In genomic region chr9:132994410-132995120, GRCh38 we compare ENCODE assay signal across 9 cellular contexts. TPM values are rescaled to one million over a fixed set of nuclear protein-coding genes. Genes with fewer than 3 reads are reported as not detected.
DNase-seq lines count a peak whose midpoint lies in the region; ATAC-seq and TF ChIP-seq lines count a peak whose summit lies in the region.
"Had no signal": no experiment of that assay in that cellular context is flagged by ENCODE, and none has a peak within 500 bp of the region (broad histone marks: within the 10 kb centered on the region; RNA-seq: fewer than 3 reads in every experiment).

No MANE protein-coding gene starts in this region.

- BruUV-seq in MCF 10A (replicated peaks; lab: Mats Ljungman, UMichigan) = no TSS peak

- no peaks in the 10 kb centered on the region for H3K9me3 ChIP-seq in neural progenitor cell (ENCODE audit: low read depth)

- H3K4me3 ChIP-seq in neural progenitor cell = no peak overlapping the region

- peaks cover 6% of the 10 kb centered on the region for H3K4me1 Mint-ChIP-seq in MCF 10A (ENCODE audit: insufficient read depth, unreplicated experiment)
- H3K4me1 Mint-ChIP-seq in neural progenitor cell = peaks cover 10% of the 10 kb centered on the region

- H3K79me2 ChIP-seq in neural progenitor cell (ENCODE audit: low read depth) = no peaks in the 10 kb centered on the region

- H3K27me3 Mint-ChIP-seq in MCF 10A (ENCODE audit: insufficient read depth, unreplicated experiment) (peaks cover 21% of the 10 kb centered on the region), neural progenitor cell (ENCODE audit: insufficient read depth, low read depth) (peaks cover 15% of the 10 kb centered on the region)

- H3K9me3 Mint-ChIP-seq in MCF 10A (ENCODE audit: unreplicated experiment) (no peaks in the 10 kb centered on the region), neural progenitor cell (peaks cover 2% of the 10 kb centered on the region)
- H3K9me3 Mint-ChIP-seq: T-cell had no signal

- ATAC-seq in GM18498 (IDR thresholded peaks at IDR 0.05; ENCODE audit: unreplicated experiment) (peak; percentile 56), GM19395 (IDR thresholded peaks at IDR 0.05; ENCODE audit: unreplicated experiment) (no peak), left lobe of liver (no peak)

- peak overlapping the region; percentile 30 for H2AFZ ChIP-seq in neural progenitor cell (replicated peaks)

- CTCF ChIA-PET in MCF 10A (lab: Yijun Ruan, JAX) = interaction anchor here (0.6 to 2.8 kb wide), 5 partner anchors 22 to 732 kb away, joined by 3 to 10 read pairs (median 3); no protein-coding TSS in a partner anchor

- H3K36me3 Mint-ChIP-seq in MCF 10A (ENCODE audit: insufficient read depth, unreplicated experiment) (no peaks in the 10 kb centered on the region), neural progenitor cell (no peaks in the 10 kb centered on the region)
- H3K36me3 Mint-ChIP-seq: T-cell had no signal

- H3K27ac Mint-ChIP-seq in MCF 10A (ENCODE audit: low read depth, unreplicated experiment) (peak overlapping the region; percentile 1), neural progenitor cell (no peak overlapping the region)
- H3K27ac Mint-ChIP-seq: T-cell had no signal

- intact Hi-C loops in MCF 10A (cut with micrococcal nuclease) = no loop called here

- no peaks in the 10 kb centered on the region for H3F3A ChIP-seq in neural progenitor cell (ENCODE audit: low read depth)

- no peaks in the 10 kb centered on the region for H4K20me1 ChIP-seq in neural progenitor cell (ENCODE audit: low read depth)

- POLR2A ChIA-PET in MCF 10A (lab: Yijun Ruan, JAX) = interaction anchor here (1.1 to 1.2 kb wide), 2 partner anchors 13 to 35 kb away, joined by 3 read pairs; no protein-coding TSS in a partner anchor

- H3K27ac ChIP-seq in neural progenitor cell = no peak overlapping the region

- DNase-seq in HS-5 (ENCODE audit: low read depth) (peak; percentile 9), MCF 10A (ENCODE audit: unreplicated experiment) (peak; percentile 63), neural progenitor cell (ENCODE audit: low spot score) (peak; percentile 45), middle frontal gyrus (ENCODE audit: extremely low spot score, low spot score) (no peak), left lobe of liver (ENCODE audit: low spot score) (no peak)
- DNase-seq in stimulated activated CD4-positive, alpha-beta T cell treated with anti-CD3 and anti-CD28 coated beads, Interleukin-2, amount 100 ng/mL, for 48 hours = no peak
- DNase-seq: T-cell had no signal

- no peaks in the 10 kb centered on the region for H3K36me3 ChIP-seq in neural progenitor cell

- peak overlapping the region; percentile 0 for H3K4me2 ChIP-seq in neural progenitor cell

- no peak overlapping the region for H3K9ac ChIP-seq in neural progenitor cell

- H3K4me1 ChIP-seq in neural progenitor cell = peaks cover 9% of the 10 kb centered on the region

- no peak for TF ChIP-seq CTCF in MCF 10A (IDR thresholded peaks at IDR 0.05; ENCODE audit: unreplicated experiment)
- no peak for TF ChIP-seq CTCF in neural progenitor cell (IDR thresholded peaks at IDR 0.05)

- H3K4me3 Mint-ChIP-seq in MCF 10A (ENCODE audit: unreplicated experiment) (no peak overlapping the region), neural progenitor cell (no peak overlapping the region)
- H3K4me3 Mint-ChIP-seq: T-cell had no signal

- H3K27me3 ChIP-seq in neural progenitor cell = peaks cover under 1% of the 10 kb centered on the region

RNA-seq across cellular contexts. Expression of gene GFI1B, which starts 16.1 kb away (rescaled TPM):
- not detected in 2 replicates for total RNA-seq in MCF 10A (2022)
- 0.28 TPM in 1 of 2 replicates, not detected in the other for total RNA-seq in neural progenitor cell (ENCODE audit: low replicate concordance)
- total RNA-seq in left lobe of liver = 0.15 TPM

RNA-seq across cellular contexts. Expression of gene GTF3C5, which starts 36.2 kb away (rescaled TPM):
- total RNA-seq in MCF 10A (2022) (53.9 and 55.4 TPM in 2 replicates), neural progenitor cell (ENCODE audit: low replicate concordance) (77.9 and 119 TPM in 2 replicates), left lobe of liver (24.6 TPM)

RNA-seq across cellular contexts. Expression of gene TSC1, which starts 50.1 kb away (rescaled TPM):
- total RNA-seq in MCF 10A (2022) (36.6 and 48.5 TPM in 2 replicates), neural progenitor cell (ENCODE audit: low replicate concordance) (44.9 and 64.9 TPM in 2 replicates), left lobe of liver (16.8 TPM)

Comparison
In these comparisons a context has a peak if more than half of its experiments do, and no peak if none do; other contexts are left out.
1. DNase-seq: peak in HS-5 (single experiment), MCF 10A (single experiment) and neural progenitor cell (single experiment); none in middle frontal gyrus (single experiment), left lobe of liver (single experiment) and stimulated activated CD4-positive, alpha-beta T cell treated with anti-CD3 and anti-CD28 coated beads, Interleukin-2, amount 100 ng/mL, for 48 hours (0 of 2).